4 cellular contexts compared by ENCODE assay signal in genomic region chr13:95198606-95199005, GRCh38.
DNase-seq lines count a peak whose midpoint lies in the region; ATAC-seq, FAIRE-seq and TF ChIP-seq lines count a peak whose summit lies in the region.
"Not testable (repeated sequence)": the region's sequence is repeated elsewhere in the genome, so short reads cannot be mapped to it uniquely, and the experiment has no call there.

No MANE protein-coding gene starts in this region.

- H4K20me1 ChIP-seq in K562 (replicated peaks; ENCODE audit: control insufficient read depth, insufficient read depth, low read length) = not testable (repeated sequence)

- not testable (repeated sequence) for BruUV-seq in K562 (replicated peaks; lab: Mats Ljungman, UMichigan)

- H3K27ac Mint-ChIP-seq in neural crest cell (ENCODE audit: unreplicated experiment) = peak overlapping the region; percentile 81
- H3K27ac Mint-ChIP-seq in progenitor cell of endocrine pancreas = peak overlapping the region; percentile 42

- not testable (repeated sequence) for H3K27me3 Mint-ChIP-seq in neural crest cell (ENCODE audit: low read depth); progenitor cell of endocrine pancreas

- H3K4me1 Mint-ChIP-seq in neural crest cell; progenitor cell of endocrine pancreas (ENCODE audit: low read depth): not testable (repeated sequence)

- not testable (repeated sequence) for H2AFZ ChIP-seq in K562 (ENCODE audit: low read depth, low read length)

- not testable (repeated sequence) for H3K4me1 ChIP-seq in HEK293 (ENCODE audit: control insufficient read depth, insufficient read depth, low read length); K562 (replicated peaks in 1 of 2; ENCODE audit: control insufficient read depth in 2 of 2, insufficient read depth in 2 of 2, low read length in 2 of 2)

- H3K9me1 ChIP-seq in K562 (ENCODE audit: control insufficient read depth, insufficient read depth, low read length) = not testable (repeated sequence)

- H3K27ac ChIP-seq in HEK293 (ENCODE audit: extremely low read depth, low read depth, low read length); K562 (ENCODE audit: extremely low read depth, low read depth, low read length): not testable (repeated sequence)

- not testable (repeated sequence) for FAIRE-seq in K562 (lab: Jason Lieb, UNC)

- intact Hi-C loops in K562 (cut with micrococcal nuclease) = not testable (repeated sequence)

- H3K36me3 Mint-ChIP-seq in neural crest cell (ENCODE audit: low read depth) (peaks cover 19% of the 10 kb centered on the region), progenitor cell of endocrine pancreas (ENCODE audit: insufficient read depth) (peaks cover 12% of the 10 kb centered on the region)

- H3K9ac ChIP-seq in K562 (ENCODE audit: insufficient read depth in 1 of 2, low read depth in 2 of 2, low read length in 2 of 2) = not testable (repeated sequence)

- DNase-seq in K562 (ENCODE audit: extremely low read depth in 1 of 4, low spot score in 3 of 4); neural crest cell (ENCODE audit: low read depth, low spot score); progenitor cell of endocrine pancreas (ENCODE audit: low spot score, unreplicated experiment): not testable (repeated sequence)

- not testable (repeated sequence) for H3K4me3 Mint-ChIP-seq in neural crest cell; progenitor cell of endocrine pancreas (ENCODE audit: low read depth)

- H3K9me3 Mint-ChIP-seq in neural crest cell; progenitor cell of endocrine pancreas (ENCODE audit: low read depth): not testable (repeated sequence)

- not testable (repeated sequence) for TF ChIP-seq POLR2A in K562 (conservative IDR thresholded peaks at IDR 0.05)

- TF ChIP-seq RAD21 in K562 (CRISPR knock-in tag; conservative IDR thresholded peaks at IDR 0.05 in 1 of 2, IDR thresholded peaks at IDR 0.05 in 1 of 2) = not testable (repeated sequence)

- H3K4me3 ChIP-seq in HEK293 (ENCODE audit: low read depth, low read length); K562: not testable (repeated sequence)

- POLR2A ChIA-PET in HEK293 (lab: Yijun Ruan, JAX); K562 (lab: Yijun Ruan, JAX): not testable (repeated sequence)

- H3K9me3 ChIP-seq in HEK293 (ENCODE audit: control insufficient read depth, insufficient read depth, low read depth, low read length); K562 (replicated peaks; ENCODE audit: control insufficient read depth, insufficient read depth, low read depth, low read length): not testable (repeated sequence)

- H3K4me2 ChIP-seq in K562 (ENCODE audit: insufficient read depth, low read length) = not testable (repeated sequence)

- in situ Hi-C loops in K562 (cut with MboI) = loop anchor here (10.0 kb wide), 1 partner anchor 96 kb away; no protein-coding TSS in a partner anchor

- TF ChIP-seq CTCF in HEK293 (tag by site-specific recombination; IDR thresholded peaks at IDR 0.05); K562 (IDR thresholded peaks at IDR 0.05 in 2 of 3, conservative IDR thresholded peaks at IDR 0.05 in 1 of 3; ENCODE audit: insufficient read depth in 2 of 3, low read depth in 1 of 3, low read length in 3 of 3); neural crest cell (conservative IDR thresholded peaks at IDR 0.05); progenitor cell of endocrine pancreas (IDR thresholded peaks at IDR 0.05; ENCODE audit: unreplicated experiment): not testable (repeated sequence)

- not testable (repeated sequence) for ATAC-seq in K562

- H3K27me3 ChIP-seq in K562 (ENCODE audit: control insufficient read depth in 2 of 2, insufficient read depth in 2 of 2, low read length in 2 of 2) = not testable (repeated sequence)

- TF ChIP-seq EP300 in K562 (IDR thresholded peaks at IDR 0.05; ENCODE audit: low read length) = not testable (repeated sequence)

- H3K36me3 ChIP-seq in HEK293 (ENCODE audit: control insufficient read depth in 2 of 2, insufficient read depth in 1 of 2, low read length in 2 of 2) = not testable (repeated sequence)
- peaks cover 45% of the 10 kb centered on the region for H3K36me3 ChIP-seq in K562 (ENCODE audit: control insufficient read depth, insufficient read depth, low read length)

- H3K79me2 ChIP-seq in K562 (ENCODE audit: control insufficient read depth, insufficient read depth, low read length) = not testable (repeated sequence)

- CTCF ChIA-PET in HEK293 (lab: Yijun Ruan, JAX); K562 (lab: Yijun Ruan, JAX; ENCODE audit: low intra/inter-chr PET ratio): not testable (repeated sequence)

- WGBS in K562 (ENCODE audit: insufficient coverage, low coverage, missing lambda C conversion rate) = no CpG with 5 or more reads among the region's 2 CpGs

TF ChIP-seq in HEK293, 187 proteins besides CTCF, POLR2A, EP300 and RAD21:
- TF ChIP-seq ZNF146 (tag by site-specific recombination; IDR thresholded peaks at IDR 0.05) = peak; percentile 97
- TF ChIP-seq, protein P1, sequence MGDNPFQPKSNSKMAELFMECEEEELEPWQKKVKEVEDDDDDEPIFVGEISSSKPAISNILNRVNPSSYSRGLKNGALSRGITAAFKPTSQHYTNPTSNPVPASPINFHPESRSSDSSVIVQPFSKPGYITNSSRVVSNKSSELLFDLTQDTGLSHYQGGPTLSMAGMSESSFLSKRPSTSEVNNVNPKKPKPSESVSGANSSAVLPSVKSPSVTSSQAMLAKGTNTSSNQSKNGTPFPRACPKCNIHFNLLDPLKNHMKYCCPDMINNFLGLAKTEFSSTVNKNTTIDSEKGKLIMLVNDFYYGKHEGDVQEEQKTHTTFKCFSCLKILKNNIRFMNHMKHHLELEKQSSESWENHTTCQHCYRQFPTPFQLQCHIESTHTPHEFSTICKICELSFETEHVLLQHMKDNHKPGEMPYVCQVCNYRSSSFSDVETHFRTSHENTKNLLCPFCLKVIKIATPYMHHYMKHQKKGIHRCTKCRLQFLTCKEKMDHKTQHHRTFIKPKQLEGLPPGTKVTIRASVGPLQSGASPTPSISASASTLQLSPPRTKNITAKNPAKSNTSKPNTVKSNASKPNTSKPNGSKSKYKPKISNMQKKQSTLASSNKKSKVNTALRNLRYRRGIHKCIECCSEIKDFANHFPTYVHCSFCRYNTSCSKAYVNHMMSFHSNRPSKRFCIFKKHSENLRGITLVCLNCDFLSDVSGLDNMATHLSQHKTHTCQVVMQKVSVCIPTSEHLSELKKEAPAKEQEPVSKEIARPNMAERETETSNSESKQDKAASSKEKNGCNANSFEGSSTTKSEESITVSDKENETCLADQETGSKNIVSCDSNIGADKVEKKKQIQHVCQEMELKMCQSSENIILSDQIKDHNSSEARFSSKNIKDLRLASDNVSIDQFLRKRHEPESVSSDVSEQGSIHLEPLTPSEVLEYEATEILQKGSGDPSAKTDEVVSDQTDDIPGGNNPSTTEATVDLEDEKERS (tag by site-specific recombination; IDR thresholded peaks at IDR 0.05) = 0 out of 2 replicates have a peak, but pooled peaks have one; percentile 76

TF ChIP-seq in K562, 482 proteins besides CTCF, POLR2A, EP300 and RAD21:
- peak; percentile 67 for TF ChIP-seq ZNF146 (CRISPR knock-in tag; IDR thresholded peaks at IDR 0.05; ENCODE audit: unreplicated experiment)
TF ChIP-seq in K562: peak in this region for 1; not testable (repeated sequence) for 481.
